In genomic region chr11:67633758-67634365, GRCh38 we compare ENCODE assay signal across 1 cellular context.
TF ChIP-seq lines count a peak whose summit lies in the region.

No MANE protein-coding gene starts in this region.

TF ChIP-seq in HepG2, 621 proteins besides CTCF, POLR2A, EP300 and RAD21 (continued from another document and continues in another):
- TF ChIP-seq ZBED4 (CRISPR knock-in tag; IDR thresholded peaks at IDR 0.05; ENCODE audit: borderline replicate concordance) (no peak), ZBTB42 (CRISPR knock-in tag; IDR thresholded peaks at IDR 0.05) (no peak), ZNF468 (CRISPR knock-in tag; IDR thresholded peaks at IDR 0.05) (no peak), NCOR1 (IDR thresholded peaks at IDR 0.05; ENCODE audit: borderline replicate concordance, low read length) (peak; percentile 47; the same call in 1 of the 2 replicates), GRHL1 (CRISPR knock-in tag; conservative IDR thresholded peaks at IDR 0.05) (no peak), TBX2 (CRISPR knock-in tag; IDR thresholded peaks at IDR 0.05; ENCODE audit: borderline replicate concordance) (no peak), SCMH1 (CRISPR knock-in tag; IDR thresholded peaks at IDR 0.05; ENCODE audit: borderline replicate concordance) (no peak), HOXD1 (CRISPR knock-in tag; IDR thresholded peaks at IDR 0.05) (no peak), ZNF562 (CRISPR knock-in tag; IDR thresholded peaks at IDR 0.05; ENCODE audit: borderline replicate concordance) (no peak), ZNF230 (CRISPR knock-in tag; IDR thresholded peaks at IDR 0.05) (no peak), ARID3A (IDR thresholded peaks at IDR 0.05; ENCODE audit: low read depth, low read length) (no peak), MYC (CRISPR knock-in tag; IDR thresholded peaks at IDR 0.05; ENCODE audit: borderline replicate concordance) (0 out of 2 replicates have a peak, but pooled peaks have one; percentile 10), ISL2 (CRISPR knock-in tag; IDR thresholded peaks at IDR 0.05) (no peak), KLF9 (CRISPR knock-in tag; IDR thresholded peaks at IDR 0.05; ENCODE audit: low read depth) (no peak), ZNF20 (CRISPR knock-in tag; IDR thresholded peaks at IDR 0.05) (no peak), POLR2G (IDR thresholded peaks at IDR 0.05; ENCODE audit: low read depth, low read length) (no peak), ZNF383 (CRISPR knock-in tag; IDR thresholded peaks at IDR 0.05; ENCODE audit: borderline replicate concordance) (no peak), ZHX1 (CRISPR knock-in tag; IDR thresholded peaks at IDR 0.05; ENCODE audit: low read depth) (no peak), ZNF737 (CRISPR knock-in tag; IDR thresholded peaks at IDR 0.05; ENCODE audit: borderline replicate concordance) (no peak), ZNF382 (CRISPR knock-in tag; IDR thresholded peaks at IDR 0.05; ENCODE audit: borderline replicate concordance) (no peak), ZNF34 (CRISPR knock-in tag; IDR thresholded peaks at IDR 0.05; ENCODE audit: borderline replicate concordance) (no peak), NR0B2 (CRISPR knock-in tag; IDR thresholded peaks at IDR 0.05) (no peak), ZFP91 (CRISPR knock-in tag; IDR thresholded peaks at IDR 0.05; ENCODE audit: borderline replicate concordance) (0 out of 2 replicates have a peak, but pooled peaks have one; percentile 42), NR1H2 (CRISPR knock-in tag; IDR thresholded peaks at IDR 0.05; ENCODE audit: borderline replicate concordance, low read depth) (no peak), ZNF121 (CRISPR knock-in tag; IDR thresholded peaks at IDR 0.05) (no peak), MEIS1 (CRISPR knock-in tag; IDR thresholded peaks at IDR 0.05; ENCODE audit: borderline replicate concordance) (no peak), BHLHE40 (IDR thresholded peaks at IDR 0.05; ENCODE audit: low read length) (peak; percentile 46; the same call in 1 of the 2 replicates), CHD4 (IDR thresholded peaks at IDR 0.05; ENCODE audit: borderline replicate concordance, low read length) (no peak), ATM (IDR thresholded peaks at IDR 0.05; ENCODE audit: borderline replicate concordance) (no peak), ZNF564 (CRISPR knock-in tag; IDR thresholded peaks at IDR 0.05) (no peak), RFXAP (CRISPR knock-in tag; IDR thresholded peaks at IDR 0.05; ENCODE audit: borderline replicate concordance) (no peak), ARHGAP35 (CRISPR knock-in tag; IDR thresholded peaks at IDR 0.05; ENCODE audit: borderline replicate concordance) (no peak), ZMAT3 (CRISPR knock-in tag; conservative IDR thresholded peaks at IDR 0.05) (peak; percentile 37; the same call in 1 of the 2 replicates), TGIF2 (CRISPR knock-in tag; IDR thresholded peaks at IDR 0.05) (no peak), NR2C2 (CRISPR knock-in tag; IDR thresholded peaks at IDR 0.05; ENCODE audit: borderline replicate concordance) (no peak), RXRA (CRISPR knock-in tag; IDR thresholded peaks at IDR 0.05) (0 out of 2 replicates have a peak, but pooled peaks have one; percentile 5), TRAFD1 (CRISPR knock-in tag; IDR thresholded peaks at IDR 0.05; ENCODE audit: borderline replicate concordance) (no peak), RFX1 (IDR thresholded peaks at IDR 0.05) (no peak), ZNF343 (CRISPR knock-in tag; IDR thresholded peaks at IDR 0.05) (no peak), SAP130 (CRISPR knock-in tag; IDR thresholded peaks at IDR 0.05; ENCODE audit: low read depth) (no peak), U2AF2 (IDR thresholded peaks at IDR 0.05; ENCODE audit: low read depth, low read length) (no peak), ZNF274 (CRISPR knock-in tag; IDR thresholded peaks at IDR 0.05) (no peak), HOXA5 (CRISPR knock-in tag; IDR thresholded peaks at IDR 0.05) (no peak), CENPBD1 (CRISPR knock-in tag; IDR thresholded peaks at IDR 0.05; ENCODE audit: borderline replicate concordance, low read depth) (no peak), SIX4 (CRISPR knock-in tag; IDR thresholded peaks at IDR 0.05) (no peak), MTA3 (CRISPR knock-in tag; IDR thresholded peaks at IDR 0.05) (no peak), ZNF580 (CRISPR knock-in tag; IDR thresholded peaks at IDR 0.05; ENCODE audit: borderline replicate concordance, low read depth) (no peak), NR2F6 (IDR thresholded peaks at IDR 0.05) (peak; percentile 77), NR2F6 (CRISPR knock-in tag; IDR thresholded peaks at IDR 0.05) (peak; percentile 69; the same call in 1 of the 2 replicates), THAP9 (CRISPR knock-in tag; IDR thresholded peaks at IDR 0.05; ENCODE audit: borderline replicate concordance) (no peak)
